16 cellular contexts compared by ENCODE assay signal in the genomic region with DNA sequence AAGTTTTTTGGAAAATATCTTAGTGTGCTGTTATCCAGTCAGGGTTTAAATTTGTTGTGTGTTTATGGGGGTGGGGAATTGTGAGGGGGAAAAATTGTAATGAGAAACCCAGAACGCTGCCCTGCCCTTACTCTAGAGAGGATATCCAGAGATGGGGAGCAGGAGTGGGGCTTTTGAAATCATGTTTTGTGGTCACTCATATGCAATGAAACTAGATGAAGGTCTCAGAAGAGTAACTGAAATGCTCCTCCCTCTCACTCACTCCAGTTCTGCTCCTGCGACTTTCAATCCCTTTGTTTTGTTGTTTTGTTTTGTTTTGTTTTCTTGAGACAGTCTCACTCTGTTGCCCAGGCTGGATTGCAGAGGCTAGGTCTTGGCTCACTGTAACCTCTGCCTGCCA.
DNase-seq lines count a peak whose midpoint lies in the region; ATAC-seq and TF ChIP-seq lines count a peak whose summit lies in the region.
"Had no signal": no experiment of that assay in that cellular context is flagged by ENCODE, and none has a peak within 500 bp of the region (broad histone marks: within the 10 kb centered on the region; RNA-seq: fewer than 3 reads in every experiment).

No MANE protein-coding gene starts in this region.

- ATAC-seq in stimulated activated effector memory CD8-positive, alpha-beta T cell treated with anti-CD3 and anti-CD28 coated beads, Interleukin-12 subunit alpha, Interleukin-12 subunit beta, amount 100 ng/mL, for 72 hours, result no peak
- no peak for ATAC-seq in HG03460 (IDR thresholded peaks at IDR 0.05; ENCODE audit: unreplicated experiment)
- ATAC-seq: A549; CD8-positive, alpha-beta T cell had no signal

- H3K36me3 Mint-ChIP-seq in T-helper 1 cell treated with Interleukin-12 subunit alpha and Interleukin-12 subunit beta and Interleukin-4 antibody, amounts not matched to agents 30 μg/mL and 1 μg/mL, for 36 hours (ENCODE audit: low read depth), result no peaks in the 10 kb centered on the region
- H3K36me3 Mint-ChIP-seq in stimulated activated effector memory CD8-positive, alpha-beta T cell treated with anti-CD3 and anti-CD28 coated beads, Interleukin-12 subunit alpha, Interleukin-12 subunit beta, amount 100 ng/mL, for 72 hours, result no peaks in the 10 kb centered on the region
- H3K36me3 Mint-ChIP-seq: CD14-positive monocyte; CD8-positive, alpha-beta T cell had no signal

- H3K27me3 Mint-ChIP-seq in T-helper 1 cell treated with Interleukin-12 subunit alpha and Interleukin-12 subunit beta and Interleukin-4 antibody, amounts not matched to agents 30 μg/mL and 1 μg/mL, for 36 hours (ENCODE audit: low read depth), result peaks cover 29% of the 10 kb centered on the region

- no peaks in the 10 kb centered on the region for H3K9me3 Mint-ChIP-seq in T-helper 1 cell treated with Interleukin-12 subunit alpha and Interleukin-12 subunit beta and Interleukin-4 antibody, amounts not matched to agents 30 μg/mL and 1 μg/mL, for 36 hours
- no peaks in the 10 kb centered on the region for H3K9me3 Mint-ChIP-seq in stimulated activated effector memory CD8-positive, alpha-beta T cell treated with anti-CD3 and anti-CD28 coated beads, Interleukin-12 subunit alpha, Interleukin-12 subunit beta, amount 100 ng/mL, for 72 hours
- H3K9me3 Mint-ChIP-seq: CD8-positive, alpha-beta T cell; HFFc6 had no signal

- no peak for DNase-seq in T-helper 1 cell
- peak in 1 of 2 experiments; percentile 32 for DNase-seq in HL-60 (ENCODE audit: low read depth in 1 of 2, low spot score in 1 of 2)
- peak; percentile 14 for DNase-seq in MV-4-11 (lab: John Stamatoyannopoulos, UW)
- no peak for DNase-seq in stimulated activated effector memory CD8-positive, alpha-beta T cell treated with anti-CD3 and anti-CD28 coated beads, Interleukin-12 subunit alpha, Interleukin-12 subunit beta, amount 100 ng/mL, for 72 hours (ENCODE audit: low spot score in 2 of 2)
- no peak for DNase-seq in effector CD4-positive, alpha-beta T cell
- no peak for DNase-seq in hippocampal formation (lab: John Stamatoyannopoulos, UW)
- DNase-seq: CD8-positive, alpha-beta T cell; DMS153; DMS79 treated with DMSO at 0.1 percent for 48 hours; EL; HCEC 1CT; HFFc6 had no signal

- H3K4me3 Mint-ChIP-seq in T-helper 1 cell treated with Interleukin-12 subunit alpha and Interleukin-12 subunit beta and Interleukin-4 antibody, amounts not matched to agents 30 μg/mL and 1 μg/mL, for 36 hours, result no peak overlapping the region
- H3K4me3 Mint-ChIP-seq in stimulated activated effector memory CD8-positive, alpha-beta T cell treated with anti-CD3 and anti-CD28 coated beads, Interleukin-12 subunit alpha, Interleukin-12 subunit beta, amount 100 ng/mL, for 72 hours, result no peak overlapping the region
- H3K4me3 Mint-ChIP-seq: CD14-positive monocyte; CD8-positive, alpha-beta T cell; HFFc6 had no signal

- H3K27me3 ChIP-seq in HL-60 (ENCODE audit: insufficient read depth, poor library complexity, severe bottlenecking), result no peaks in the 10 kb centered on the region

- no peak overlapping the region for H3K4me3 ChIP-seq in HL-60 (replicated peaks; ENCODE audit: insufficient read depth, low read length)
- H3K4me3 ChIP-seq: A549 had no signal

- no peaks in the 10 kb centered on the region for H3K4me1 Mint-ChIP-seq in T-helper 1 cell treated with Interleukin-12 subunit alpha and Interleukin-12 subunit beta and Interleukin-4 antibody, amounts not matched to agents 30 μg/mL and 1 μg/mL, for 36 hours (ENCODE audit: low read depth)
- no peaks in the 10 kb centered on the region for H3K4me1 Mint-ChIP-seq in stimulated activated effector memory CD8-positive, alpha-beta T cell treated with anti-CD3 and anti-CD28 coated beads, Interleukin-12 subunit alpha, Interleukin-12 subunit beta, amount 100 ng/mL, for 72 hours

- H3K27ac ChIP-seq in HL-60 (replicated peaks), result peak overlapping the region; percentile 20; the same call in 1 of the 2 replicates
- H3K27ac ChIP-seq: A549 had no signal

- H3K27ac Mint-ChIP-seq in T-helper 1 cell treated with Interleukin-12 subunit alpha and Interleukin-12 subunit beta and Interleukin-4 antibody, amounts not matched to agents 30 μg/mL and 1 μg/mL, for 36 hours, result peak overlapping the region; percentile 14
- peak overlapping the region; percentile 75 for H3K27ac Mint-ChIP-seq in stimulated activated effector memory CD8-positive, alpha-beta T cell treated with anti-CD3 and anti-CD28 coated beads, Interleukin-12 subunit alpha, Interleukin-12 subunit beta, amount 100 ng/mL, for 72 hours
- H3K27ac Mint-ChIP-seq: CD14-positive monocyte; CD8-positive, alpha-beta T cell; HFFc6 had no signal

- TF ChIP-seq CTCF in HL-60 (IDR thresholded peaks at IDR 0.05; ENCODE audit: insufficient read depth, low read length), result no peak
